Comparison of ENCODE assay signal across 8 cellular contexts in the genomic region with DNA sequence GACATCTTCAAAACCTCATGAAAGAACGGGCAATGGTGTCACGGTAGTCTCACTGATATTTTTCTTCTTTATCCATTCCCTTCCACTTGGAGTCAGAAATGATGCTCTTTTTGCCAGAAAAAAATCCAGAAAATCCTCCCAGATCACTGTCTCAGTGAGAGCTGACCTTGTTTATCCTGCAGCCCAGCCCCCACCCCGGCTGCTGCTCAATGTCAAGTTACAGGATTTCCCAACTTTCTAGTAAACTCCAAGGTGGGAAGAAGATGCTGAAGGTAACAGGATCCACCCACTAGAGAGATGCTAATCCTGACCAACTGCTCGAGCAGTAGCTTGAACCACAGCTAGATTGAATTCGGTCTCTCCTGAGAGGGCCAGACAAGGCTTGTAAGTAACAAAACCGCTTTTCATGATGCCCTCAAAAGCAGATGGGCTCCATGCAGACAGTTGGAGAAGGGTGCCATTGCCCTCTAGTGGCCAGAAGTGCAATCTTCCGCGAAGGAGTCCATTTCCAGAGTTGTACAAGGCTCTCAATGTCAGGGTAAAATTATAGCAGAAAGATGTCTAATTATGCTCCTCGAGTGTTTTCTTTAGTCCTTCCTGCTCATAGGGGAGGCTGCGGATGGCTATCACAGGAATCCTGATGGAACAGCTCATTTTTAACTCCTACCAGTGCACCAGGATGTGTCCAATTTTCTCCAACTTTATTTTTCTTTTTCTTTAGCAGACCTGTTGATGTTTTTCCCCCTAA. TPM values are rescaled to one million over a fixed set of nuclear protein-coding genes. Genes with fewer than 3 reads are reported as not detected.
DNase-seq lines count a peak whose midpoint lies in the region; ATAC-seq lines count a peak whose summit lies in the region.

No MANE protein-coding gene starts in this region.

- H3K36me3 ChIP-seq in trophoblast cell (ENCODE audit: control insufficient read depth in 1 of 2, insufficient read depth in 2 of 2, low read length in 2 of 2): peaks cover 3 to 24% of the 10 kb centered on the region in 2 experiments

- no peak overlapping the region for H3K4me3 ChIP-seq in trophoblast cell (ENCODE audit: low read depth, low read length)

- no peak overlapping the region for H3K14ac ChIP-seq in trophoblast cell (ENCODE audit: low read length)

- no peak overlapping the region for H3K23ac ChIP-seq in trophoblast cell (ENCODE audit: low read length)

- no peak overlapping the region for H4K91ac ChIP-seq in trophoblast cell (ENCODE audit: low read depth, low read length)

- no peak overlapping the region for H2BK120ac ChIP-seq in trophoblast cell (ENCODE audit: insufficient read depth, low read length, poor library complexity)

- H3K4ac ChIP-seq in trophoblast cell (ENCODE audit: low read depth, low read length): no peak overlapping the region

- peaks cover 5% of the 10 kb centered on the region for H3K27me3 ChIP-seq in trophoblast cell (ENCODE audit: insufficient read depth, low read length)

- intact Hi-C loops in head of caudate nucleus (cut with DNase I): loop anchor here (5.0 kb wide), 1 partner anchor 46 kb away; no protein-coding TSS in a partner anchor

- H4K8ac ChIP-seq in trophoblast cell (ENCODE audit: low read depth, low read length): no peak overlapping the region

- no CpG with 5 or more reads among the region's 10 CpGs for WGBS in trophoblast cell (ENCODE audit: extremely low coverage, insufficient coverage, insufficient read length)

- no peaks in the 10 kb centered on the region for H3K4me1 Mint-ChIP-seq in activated naive CD4-positive, alpha-beta T cell treated with anti-CD3 and anti-CD28 coated beads, Interleukin-2, amount 10 ng/mL, durations not matched to agents 7 days and 5 days

- H3K27ac Mint-ChIP-seq in activated naive CD4-positive, alpha-beta T cell treated with anti-CD3 and anti-CD28 coated beads, Interleukin-2, amount 10 ng/mL, durations not matched to agents 7 days and 5 days: no peak overlapping the region

- H3K36me3 Mint-ChIP-seq in activated naive CD4-positive, alpha-beta T cell treated with anti-CD3 and anti-CD28 coated beads, Interleukin-2, amount 10 ng/mL, durations not matched to agents 7 days and 5 days: no peaks in the 10 kb centered on the region

- H3K18ac ChIP-seq in trophoblast cell (ENCODE audit: low read length): no peak overlapping the region

- H2AK5ac ChIP-seq in trophoblast cell (ENCODE audit: low read length): no peak overlapping the region

- H3K27me3 Mint-ChIP-seq in activated naive CD4-positive, alpha-beta T cell treated with anti-CD3 and anti-CD28 coated beads, Interleukin-2, amount 10 ng/mL, durations not matched to agents 7 days and 5 days: peaks cover 42% of the 10 kb centered on the region

- H4K12ac ChIP-seq in trophoblast cell (ENCODE audit: low read depth, low read length): no peak overlapping the region

- H2AFZ ChIP-seq in trophoblast cell (ENCODE audit: insufficient read depth, low read length, poor library complexity): no peak overlapping the region

- DNase-seq in CD1c-positive myeloid dendritic cell (ENCODE audit: extremely low spot score) (peak; percentile 27), NCI-H345 treated with DMSO at 0.1 percent for 48 hours (lab: John Stamatoyannopoulos, UW; ENCODE audit: unreplicated experiment) (peak; percentile 40), head of caudate nucleus (peak; percentile 60 to 95 (median 88)), trophoblast cell (peak; percentile 16 to 65), activated gamma-delta T cell treated with Interleukin-2 at 50 U/mL for 16 hours (no peak)
- DNase-seq in activated naive CD4-positive, alpha-beta T cell treated with anti-CD3 and anti-CD28 coated beads, Interleukin-2, amount 10 ng/mL, durations not matched to agents 7 days and 5 days: peak; percentile 54

- CTCF ChIA-PET in activated naive CD4-positive, alpha-beta T cell treated with anti-CD3 and anti-CD28 coated beads, Interleukin-2, amount 10 ng/mL, durations not matched to agents 7 days and 5 days (lab: Charles Lee): no interaction called here

- H3K9ac ChIP-seq in trophoblast cell (ENCODE audit: low read length): no peak overlapping the region

- peaks cover 24% of the 10 kb centered on the region for H3K79me2 ChIP-seq in trophoblast cell (ENCODE audit: control insufficient read depth, insufficient read depth, low read length, poor library complexity)

- no peak overlapping the region for H2BK12ac ChIP-seq in trophoblast cell (ENCODE audit: low read length)

- H3K4me2 ChIP-seq in trophoblast cell (ENCODE audit: low read length): peak overlapping the region; percentile 46

- no peaks in the 10 kb centered on the region for H3K9me3 Mint-ChIP-seq in activated naive CD4-positive, alpha-beta T cell treated with anti-CD3 and anti-CD28 coated beads, Interleukin-2, amount 10 ng/mL, durations not matched to agents 7 days and 5 days

- H3K27ac ChIP-seq in trophoblast cell (ENCODE audit: low read depth, low read length): no peak overlapping the region

- peaks cover 28% of the 10 kb centered on the region for H3K79me1 ChIP-seq in trophoblast cell (ENCODE audit: low read length)

- ATAC-seq in GM18867 (IDR thresholded peaks at IDR 0.05; ENCODE audit: unreplicated experiment): peak; percentile 92
- ATAC-seq in HG03103 (IDR thresholded peaks at IDR 0.05; ENCODE audit: low read depth, unreplicated experiment): peak; percentile 82

- no peaks in the 10 kb centered on the region for H3K9me3 ChIP-seq in trophoblast cell (ENCODE audit: insufficient read depth, low read depth, low read length)

- H3K4me1 ChIP-seq in trophoblast cell (ENCODE audit: control insufficient read depth in 1 of 2, insufficient read depth in 2 of 2, low read length in 2 of 2): peaks cover 4 to 6% of the 10 kb centered on the region in 2 experiments

- no peak overlapping the region for H2BK5ac ChIP-seq in trophoblast cell (ENCODE audit: low read depth, low read length, poor library complexity)

- no peak overlapping the region for H3K4me3 Mint-ChIP-seq in activated naive CD4-positive, alpha-beta T cell treated with anti-CD3 and anti-CD28 coated beads, Interleukin-2, amount 10 ng/mL, durations not matched to agents 7 days and 5 days

RNA-seq across cellular contexts. Expression of a gene that starts 4.0 kb away (rescaled TPM):
- polyA plus RNA-seq in trophoblast cell (2013): 118 and 123 TPM in 2 replicates
